Comparison of ENCODE assay signal across 8 cellular contexts in genomic region chr7:158782638-158783490, GRCh38. TPM values are rescaled to one million over a fixed set of nuclear protein-coding genes. Genes with fewer than 3 reads are reported as not detected.
DNase-seq lines count a peak whose midpoint lies in the region; ATAC-seq, FAIRE-seq and TF ChIP-seq lines count a peak whose summit lies in the region.

No MANE protein-coding gene starts in this region.

- peaks cover 11% of the 10 kb centered on the region; the same call in 1 of the 2 replicates for H3K9me2 ChIP-seq in GM23338 (ENCODE audit: insufficient read depth)

- peaks cover 10% of the 10 kb centered on the region; the same call in 1 of the 2 replicates for H4K20me1 ChIP-seq in GM23338 (replicated peaks; ENCODE audit: insufficient read depth)

- in situ Hi-C loops in SK-MEL-5 (cut with HindIII; ENCODE audit: low pct_unique_long_range_greater_than_20kb, low sequenced_read_pairs) = no loop called here

- intact Hi-C loops in kidney (cut with DNase I) = no loop called here

- H3K27me3 Mint-ChIP-seq in GM23338 (ENCODE audit: insufficient read depth, low read depth, poor library complexity) (no peaks in the 10 kb centered on the region), progenitor cell of endocrine pancreas (no peaks in the 10 kb centered on the region)

- H3K36me3 Mint-ChIP-seq in GM23338 (ENCODE audit: low read depth) = peaks cover 13% of the 10 kb centered on the region; the same call in 2 of the 3 replicates
- peaks cover 5% of the 10 kb centered on the region for H3K36me3 Mint-ChIP-seq in progenitor cell of endocrine pancreas (ENCODE audit: insufficient read depth)

- no peak overlapping the region for H3K4me3 Mint-ChIP-seq in GM23338
- no peak overlapping the region for H3K4me3 Mint-ChIP-seq in progenitor cell of endocrine pancreas (ENCODE audit: low read depth)

- H3F3A ChIP-seq in GM23338 (replicated peaks; ENCODE audit: low read depth) = peaks cover 16% of the 10 kb centered on the region

- no peak for FAIRE-seq in kidney (lab: Jason Lieb, UNC)

- H3K4me1 Mint-ChIP-seq in GM23338 (no peaks in the 10 kb centered on the region), progenitor cell of endocrine pancreas (ENCODE audit: low read depth) (peaks cover 4% of the 10 kb centered on the region)

- peak overlapping the region; percentile 39; the same call in 1 of the 2 replicates for H3K27ac ChIP-seq in GM23338 (ENCODE audit: low read depth)
- H3K27ac ChIP-seq in kidney (ENCODE audit: low read depth in 2 of 2, low read length in 2 of 2) = peak overlapping the region in 1 of 2 donors; percentile 56

- no peak overlapping the region for H2AFZ ChIP-seq in GM23338

- no peaks in the 10 kb centered on the region for H3K9me3 ChIP-seq in kidney (ENCODE audit: control insufficient read depth in 1 of 2, low read length in 2 of 2)

- ATAC-seq in GM23338 (peak; percentile 50; the same call in 1 of the 3 replicates), GM21526 (IDR thresholded peaks at IDR 0.05; ENCODE audit: low FRiP score, unreplicated experiment) (no peak)

- H3K79me2 ChIP-seq in GM23338 (replicated peaks; ENCODE audit: insufficient read depth) = no peaks in the 10 kb centered on the region; the same call in 1 of the 2 replicates

- H3K36me3 ChIP-seq in GM23338 (ENCODE audit: insufficient read depth) (peaks cover 12% of the 10 kb centered on the region), kidney (ENCODE audit: control insufficient read depth in 1 of 2, insufficient read depth in 2 of 2, low read length in 2 of 2) (peaks cover 18 to 21% of the 10 kb centered on the region in 2 donors)

- H3K4me3 ChIP-seq in GM23338 = no peak overlapping the region
- no peak overlapping the region for H3K4me3 ChIP-seq in kidney (ENCODE audit: low read length in 2 of 2)

- H3K9me3 Mint-ChIP-seq in GM23338 (no peaks in the 10 kb centered on the region), progenitor cell of endocrine pancreas (ENCODE audit: low read depth) (no peaks in the 10 kb centered on the region)

- H3K4me1 ChIP-seq in GM23338 (ENCODE audit: insufficient read depth) (no peaks in the 10 kb centered on the region), kidney (ENCODE audit: control insufficient read depth in 1 of 2, insufficient read depth in 1 of 2, low read depth in 1 of 2, low read length in 2 of 2) (peaks cover 0 to 6% of the 10 kb centered on the region in 2 donors)

- peak; percentile 22 to 42 for TF ChIP-seq CTCF in GM23338 (conservative IDR thresholded peaks at IDR 0.05; ENCODE audit: low read depth in 2 of 2)
- peak; percentile 10 for TF ChIP-seq CTCF in progenitor cell of endocrine pancreas (IDR thresholded peaks at IDR 0.05; ENCODE audit: unreplicated experiment)
- no peak for TF ChIP-seq CTCF in kidney (IDR thresholded peaks at IDR 0.05; ENCODE audit: borderline replicate concordance, extremely low read depth, insufficient read depth)

- H3K27me3 ChIP-seq in GM23338 (ENCODE audit: insufficient read depth) = no peaks in the 10 kb centered on the region

- no peak overlapping the region for H3K4me2 ChIP-seq in GM23338

- H3K9ac ChIP-seq in kidney (ENCODE audit: low read length in 2 of 2) = no peak overlapping the region

- no peak overlapping the region for H3K27ac Mint-ChIP-seq in GM23338
- no peak overlapping the region for H3K27ac Mint-ChIP-seq in progenitor cell of endocrine pancreas

- peak; percentile 51 for DNase-seq in GM23338 (ENCODE audit: low spot score)
- peak; percentile 63 for DNase-seq in SK-MEL-5 (ENCODE audit: low read depth, low spot score)
- DNase-seq in fibroblast of the conjunctiva (ENCODE audit: low read depth) = peak; percentile 9
- DNase-seq in progenitor cell of endocrine pancreas (ENCODE audit: low spot score, unreplicated experiment) = no peak
- no peak for DNase-seq in NCI-H524 treated with DMSO at 0.1 percent for 48 hours (lab: John Stamatoyannopoulos, UW)
- no peak for DNase-seq in kidney
- no peak for DNase-seq in NCI-H2171 treated with DMSO at 0.1 percent for 48 hours (lab: John Stamatoyannopoulos, UW)

TF ChIP-seq in GM23338, 12 proteins besides CTCF, POLR2A, EP300 and RAD21:
- no peak for TF ChIP-seq CREB1 (CRISPR knock-in tag; IDR thresholded peaks at IDR 0.05; ENCODE audit: low read depth)
- no peak for TF ChIP-seq ZNF331 (CRISPR knock-in tag; IDR thresholded peaks at IDR 0.05; ENCODE audit: low read depth)
- TF ChIP-seq EZH2 (IDR thresholded peaks at IDR 0.05; ENCODE audit: low read depth, unreplicated experiment) = no peak

RNA-seq across cellular contexts. Expression of gene ESYT2, which starts 46.4 kb away (rescaled TPM):
- 50.3 and 52.7 TPM in 2 replicates for total RNA-seq in GM23338 (2014; rRNA removed; shearing (Covaris generic))
- 9.6 TPM in 2 replicates for polyA plus RNA-seq in GM23338 (2016; fragmentation: Nextera tagmentation; extraction: Ambion mirVana)
- 95.2 and 97.7 TPM in 2 replicates for total RNA-seq in SK-MEL-5 (2014; rRNA removed; shearing (Covaris generic))
- 61.0 and 86.9 TPM in 2 replicates for polyA plus RNA-seq in SK-MEL-5 (2015; cell fraction: cytosol; rRNA removed)
- 34.2 and 40.6 TPM in 2 replicates for polyA plus RNA-seq in SK-MEL-5 (2015; cell fraction: nucleus; rRNA removed)
- 29.4 and 30.0 TPM in 2 replicates for total RNA-seq in progenitor cell of endocrine pancreas
- total RNA-seq in kidney = 95.8 TPM
- polyA plus RNA-seq in kidney (ENCODE audit: insufficient read depth, low read depth, low replicate concordance) = 19.4 TPM

Comparison
In these comparisons a context has a peak if more than half of its experiments do, and no peak if none do; other contexts are left out.
1. DNase-seq: peak in GM23338 (single experiment), SK-MEL-5 (single experiment) and fibroblast of the conjunctiva (single experiment); none in progenitor cell of endocrine pancreas (single experiment), NCI-H524 treated with DMSO at 0.1 percent for 48 hours (single experiment), kidney (single experiment) and NCI-H2171 treated with DMSO at 0.1 percent for 48 hours (single experiment).